9 cellular contexts compared by ENCODE assay signal in the genomic region with DNA sequence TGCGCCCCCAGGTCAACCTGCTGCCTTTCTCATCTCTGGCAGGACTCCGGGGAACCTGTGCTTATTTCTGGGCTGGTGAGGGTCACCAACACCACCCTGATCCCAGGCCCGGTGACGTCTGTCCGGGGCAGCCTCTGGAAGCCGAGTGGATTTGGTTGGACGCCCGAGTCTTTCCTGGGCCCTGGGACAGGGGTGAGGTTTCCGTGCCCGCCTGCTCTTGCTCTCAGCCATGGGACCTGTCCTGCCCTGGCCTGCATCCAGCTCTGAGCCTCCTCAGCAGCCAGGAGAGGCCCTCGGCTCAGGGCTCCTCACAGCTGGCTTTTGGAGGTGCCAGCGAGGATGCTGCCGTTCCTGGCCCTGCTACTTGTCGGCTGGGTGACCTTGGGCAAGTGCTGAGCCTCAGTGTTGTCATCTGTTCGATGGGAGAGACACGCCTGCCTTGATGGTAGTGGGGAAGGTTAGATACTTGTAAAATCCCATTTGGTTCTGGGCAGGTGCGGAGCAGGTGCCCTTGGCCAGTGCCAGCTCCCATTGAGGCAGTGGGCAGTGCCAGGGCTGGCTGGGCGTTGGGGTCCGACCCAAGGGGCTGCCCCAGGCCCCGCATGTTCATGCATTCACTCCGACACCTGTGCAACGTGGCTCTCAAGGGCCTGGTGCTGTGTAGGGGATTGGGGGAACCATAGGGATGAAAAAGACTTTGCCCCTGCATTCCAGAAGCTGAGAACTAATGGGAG. TPM values are rescaled to one million over a fixed set of nuclear protein-coding genes. Genes with fewer than 3 reads are reported as not detected.
A peak's percentile ranks its signal among the peaks of the same experiment; 100 is the strongest.
DNase-seq lines count a peak whose midpoint lies in the region; ATAC-seq and TF ChIP-seq lines count a peak whose summit lies in the region.
"Had no signal": no experiment of that assay in that cellular context is flagged by ENCODE, and none has a peak within 500 bp of the region (broad histone marks: within the 10 kb centered on the region; RNA-seq: fewer than 3 reads in every experiment).

No MANE protein-coding gene starts in this region.

- H4K8ac ChIP-seq in mesenchymal stem cell (ENCODE audit: low read length): no peak overlapping the region

- WGBS in mesenchymal stem cell: 54% methylated on average over 22 of the region's 22 CpGs

- no peak overlapping the region for H2BK120ac ChIP-seq in mesenchymal stem cell (ENCODE audit: low read depth, low read length)

- no peak overlapping the region for H2BK12ac ChIP-seq in mesenchymal stem cell (ENCODE audit: low read length in 2 of 2)

- H4K20me1 ChIP-seq in BLaER1: peaks cover 14% of the 10 kb centered on the region; the same call in 1 of the 2 replicates

- no peak overlapping the region for H2AK5ac ChIP-seq in mesenchymal stem cell (ENCODE audit: low read length, severe bottlenecking)

- H3K4me1 ChIP-seq in BLaER1 (peaks cover 50% of the 10 kb centered on the region), colonic mucosa (no peaks in the 10 kb centered on the region), mesenchymal stem cell (ENCODE audit: control insufficient read depth, insufficient read depth, low read depth, low read length) (peaks cover 5% of the 10 kb centered on the region)

- no peak overlapping the region for H4K91ac ChIP-seq in mesenchymal stem cell (ENCODE audit: low read length)

- H3K14ac ChIP-seq in mesenchymal stem cell (ENCODE audit: low read length in 2 of 2): no peak overlapping the region

- peak; percentile 15 for TF ChIP-seq CTCF in colonic mucosa (IDR thresholded peaks at IDR 0.05)

- H3K9ac ChIP-seq in BLaER1 (no peak overlapping the region), colonic mucosa (ENCODE audit: low read depth in 2 of 2, low read length in 2 of 2) (no peak overlapping the region), mesenchymal stem cell (ENCODE audit: low read length) (no peak overlapping the region)

- no peaks in the 10 kb centered on the region for H3K9me3 ChIP-seq in BLaER1
- no peaks in the 10 kb centered on the region for H3K9me3 ChIP-seq in colonic mucosa
- no peaks in the 10 kb centered on the region for H3K9me3 ChIP-seq in mesenchymal stem cell (ENCODE audit: control insufficient read depth, low read length)

- H3K27me3 ChIP-seq in BLaER1 (no peaks in the 10 kb centered on the region), colonic mucosa (no peaks in the 10 kb centered on the region), mesenchymal stem cell (ENCODE audit: control insufficient read depth in 1 of 2, insufficient read depth in 1 of 2, low read length in 2 of 2) (peaks cover 35 to 38% of the 10 kb centered on the region in 2 experiments)

- ATAC-seq in HG02759 (IDR thresholded peaks at IDR 0.05; ENCODE audit: unreplicated experiment) (peak; percentile 30), HG02973 (IDR thresholded peaks at IDR 0.05; ENCODE audit: unreplicated experiment) (no peak)

- no peaks in the 10 kb centered on the region for H3K36me3 ChIP-seq in BLaER1
- no peaks in the 10 kb centered on the region for H3K36me3 ChIP-seq in colonic mucosa
- no peaks in the 10 kb centered on the region for H3K36me3 ChIP-seq in mesenchymal stem cell (ENCODE audit: control insufficient read depth in 1 of 2, insufficient read depth in 2 of 2, low read depth in 1 of 2, low read length in 2 of 2)

- no peaks in the 10 kb centered on the region for H3K79me1 ChIP-seq in mesenchymal stem cell (replicated peaks; ENCODE audit: low read length, poor library complexity, severe bottlenecking)

- DNase-seq in colonic mucosa (no peak), mesenchymal stem cell (no peak), SKM-1 (lab: John Stamatoyannopoulos, UW; ENCODE audit: unreplicated experiment) (no peak), DMS114 treated with DMSO at 0.1 percent for 48 hours (lab: John Stamatoyannopoulos, UW; ENCODE audit: unreplicated experiment) (no peak)
- DNase-seq in activated CD4-positive, alpha-beta T cell treated with anti-CD3 and anti-CD28 coated beads, Interleukin-2, amount 50 U/mL, for 1 hour: no peak

- no peak overlapping the region for H3K23ac ChIP-seq in mesenchymal stem cell (ENCODE audit: low read length in 2 of 2)

- H3K27ac ChIP-seq in BLaER1 (no peak overlapping the region), colonic mucosa (no peak overlapping the region), mesenchymal stem cell (ENCODE audit: low read length, poor library complexity, severe bottlenecking) (no peak overlapping the region)

- peak overlapping the region; percentile 52 for H2BK15ac ChIP-seq in mesenchymal stem cell (ENCODE audit: low read depth, poor library complexity, severe bottlenecking)

- H3K4me2 ChIP-seq in BLaER1: peak overlapping the region; percentile 84
- peak overlapping the region; percentile 35 for H3K4me2 ChIP-seq in mesenchymal stem cell (ENCODE audit: low read length, poor library complexity, severe bottlenecking)

- H3K18ac ChIP-seq in mesenchymal stem cell (ENCODE audit: low read depth in 1 of 2, low read length in 2 of 2): no peak overlapping the region

- H2BK5ac ChIP-seq in mesenchymal stem cell (ENCODE audit: low read depth, low read length, poor library complexity, severe bottlenecking): no peak overlapping the region

- H3K4me3 ChIP-seq in BLaER1 (no peak overlapping the region), colonic mucosa (no peak overlapping the region), mesenchymal stem cell (ENCODE audit: insufficient read depth in 1 of 2, low read depth in 1 of 2, low read length in 2 of 2) (peak overlapping the region in 1 of 2 experiments; percentile 43)

- no peak overlapping the region for H2AFZ ChIP-seq in mesenchymal stem cell (ENCODE audit: low read depth, low read length)

- intact Hi-C loops in colonic mucosa (cut with DNase I): loop anchor here (5.0 kb wide), 2 partner anchors 50 to 625 kb away; no protein-coding TSS in a partner anchor

- no peak overlapping the region for H3K4ac ChIP-seq in mesenchymal stem cell (ENCODE audit: low read depth in 1 of 2, low read length in 2 of 2)

RNA-seq across cellular contexts. Expression of gene THY1, which starts 58.9 kb away (rescaled TPM):
- total RNA-seq in colonic mucosa: 1 to 10 TPM; 6.6 to 6.9 TPM
- polyA plus RNA-seq in mesenchymal stem cell (2013, experiment 1 of 2): 87.8 TPM
- polyA plus RNA-seq in mesenchymal stem cell (2013, experiment 2 of 2): 87.6 TPM
- total RNA-seq: Calu3 had no signal
